1 cellular context compared by ENCODE assay signal in the genomic region with DNA sequence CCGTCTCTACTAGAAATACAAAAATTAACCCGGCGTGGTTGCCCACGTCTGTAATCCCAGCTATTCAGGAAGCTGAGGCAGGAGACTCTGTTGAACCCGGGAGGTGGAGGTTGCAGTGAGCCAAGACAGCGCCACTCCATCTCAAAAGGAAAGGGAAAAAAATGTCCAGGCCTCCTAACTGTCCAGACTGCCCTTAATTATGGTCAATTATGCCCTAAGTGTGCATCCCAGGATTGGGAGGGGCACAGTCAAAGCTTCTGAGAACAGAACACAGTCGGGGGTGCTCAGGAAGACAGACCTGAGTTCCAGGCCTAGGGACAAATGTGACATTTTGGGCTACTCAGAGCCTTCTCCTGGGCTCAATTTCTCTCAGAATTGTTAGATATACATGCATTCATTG.
TF ChIP-seq lines count a peak whose summit lies in the region.

No MANE protein-coding gene starts in this region.

TF ChIP-seq in K562, 482 proteins besides CTCF, POLR2A, EP300 and RAD21:
- no peak for TF ChIP-seq ARID1B (IDR thresholded peaks at IDR 0.05)
- 0 out of 2 replicates have a peak, but pooled peaks have one; percentile 3 for TF ChIP-seq MECOM (CRISPR knock-in tag; IDR thresholded peaks at IDR 0.05)
- no peak for TF ChIP-seq ZNF384 (IDR thresholded peaks at IDR 0.05; ENCODE audit: low read depth, low read length)
- no peak for TF ChIP-seq SMAD2 (IDR thresholded peaks at IDR 0.05; ENCODE audit: low read depth, low read length)
